9 cellular contexts compared by ENCODE assay signal in the genomic region with DNA sequence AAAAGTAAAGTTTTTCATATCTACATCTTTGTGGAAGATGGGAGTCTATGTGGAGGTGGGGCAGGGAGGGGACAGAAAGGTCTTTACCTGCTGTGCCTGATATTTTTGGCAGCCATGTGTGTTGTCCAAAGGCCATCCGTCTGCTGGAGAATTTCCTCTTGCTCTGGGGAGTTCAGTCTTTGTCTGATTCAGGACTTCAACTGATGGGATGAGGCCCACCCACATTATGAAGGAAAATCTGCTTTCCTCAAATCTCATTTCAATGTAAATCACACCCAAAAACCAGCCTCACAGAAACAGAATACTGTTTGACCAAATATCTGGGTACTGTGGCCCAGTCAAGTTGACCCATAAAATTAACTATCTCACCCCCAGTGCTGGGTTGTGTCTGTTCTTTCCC. TPM values are rescaled to one million over a fixed set of nuclear protein-coding genes. Genes with fewer than 3 reads are reported as not detected.
"Had no signal": no experiment of that assay in that cellular context is flagged by ENCODE, and none has a peak within 500 bp of the region (broad histone marks: within the 10 kb centered on the region; RNA-seq: fewer than 3 reads in every experiment).

No MANE protein-coding gene starts in this region.

- ATAC-seq: GM12878 had no signal

- FAIRE-seq: G401.6, GM12878, GM12891, GM12892, GM18507, GM19239 had no signal

- DNase-seq: GDM1, GF-D8 had no signal

- H3K4me3 ChIP-seq: GM12878 had no signal

RNA-seq across cellular contexts. Expression of gene ITIH2, which starts 23.9 kb away (rescaled TPM):
- total RNA-seq: G401 had no signal
